Comparison of ENCODE assay signal across 20 cellular contexts in genomic region chr2:200054681-200055468, GRCh38.
DNase-seq lines count a peak whose midpoint lies in the region; ATAC-seq and TF ChIP-seq lines count a peak whose summit lies in the region.
"Had no signal": no experiment of that assay in that cellular context is flagged by ENCODE, and none has a peak within 500 bp of the region (broad histone marks: within the 10 kb centered on the region; RNA-seq: fewer than 3 reads in every experiment).

No MANE protein-coding gene starts in this region.

- no peaks in the 10 kb centered on the region for H3K79me2 ChIP-seq in GM23338 (replicated peaks; ENCODE audit: insufficient read depth)

- H3K9me3 Mint-ChIP-seq in GM23338 (peaks cover 20% of the 10 kb centered on the region), WTC11 (peaks cover 30% of the 10 kb centered on the region)

- no peak overlapping the region for H3K27ac ChIP-seq in GM23338 (ENCODE audit: low read depth)
- H3K27ac ChIP-seq: breast epithelium, HL-60 had no signal

- no peaks in the 10 kb centered on the region for H4K20me1 ChIP-seq in GM23338 (replicated peaks; ENCODE audit: insufficient read depth)

- H3K9me2 ChIP-seq in GM23338 (ENCODE audit: insufficient read depth): peaks cover 15% of the 10 kb centered on the region; the same call in 1 of the 2 replicates

- peak overlapping the region; percentile 81; the same call in 1 of the 2 replicates for H2AFZ ChIP-seq in GM23338

- POLR2A ChIA-PET in WTC11 (lab: Charles Lee): no interaction called here

- intact Hi-C loops in posterior vena cava (cut with DNase I): no loop called here

- DNase-seq in BE2C (peak; percentile 54), GM23338 (ENCODE audit: low spot score) (peak; percentile 83), WTC11 (ENCODE audit: low spot score) (peak; percentile 83), iPS DF 4.7 (ENCODE audit: extremely low read depth, low spot score) (peak; percentile 78), DMS53 treated with DMSO at 0.1 percent for 48 hours (lab: John Stamatoyannopoulos, UW; ENCODE audit: unreplicated experiment) (no peak), cerebellum (ENCODE audit: low spot score) (no peak), posterior vena cava (ENCODE audit: low spot score) (no peak)
- DNase-seq in stimulated activated CD4-positive, alpha-beta T cell treated with anti-CD3 and anti-CD28 coated beads, Interleukin-2, amount 100 ng/mL, for 48 hours: no peak
- DNase-seq: activated CD4-positive, alpha-beta T cell treated with anti-CD3 and anti-CD28 coated beads, Interleukin-2, amount 10 ng/mL, durations not matched to agents 7 days and 5 days; DMS79; Karpas-422; kidney glomerular epithelial cell; NCI-H2107; SIG-M5 had no signal

- H3K4me3 Mint-ChIP-seq in GM23338 (no peak overlapping the region), WTC11 (no peak overlapping the region)
- H3K4me3 Mint-ChIP-seq: activated CD4-positive, alpha-beta T cell treated with anti-CD3 and anti-CD28 coated beads, Interleukin-2, amount 10 ng/mL, durations not matched to agents 7 days and 5 days; activated naive CD8-positive, alpha-beta T cell; B cell; stimulated activated memory B cell treated with anti-CD40 and anti-IgM and Interleukin-4, amounts not matched to agents 10 μg/mL and 1 μg/mL and 100 μg/mL, for 72 hours; type B pancreatic cell had no signal

- CTCF ChIA-PET in WTC11 (lab: Charles Lee): interaction anchor here (0.6 to 3.2 kb wide), 13 partner anchors 15 to 455 kb away, joined by 3 to 13 read pairs (median 3); partner anchors contain the start of genes KCTD18 and SPATS2L

- ATAC-seq in GM23338 (peak; percentile 97), WTC11 (peak; percentile 97)
- ATAC-seq: stimulated activated memory B cell treated with anti-CD40 and anti-IgM and Interleukin-4, amounts not matched to agents 10 μg/mL and 1 μg/mL and 100 μg/mL, for 72 hours had no signal

- H3K4me1 Mint-ChIP-seq in GM23338 (peaks cover 1% of the 10 kb centered on the region; the same call in 2 of the 3 replicates), WTC11 (peaks cover 29% of the 10 kb centered on the region)
- H3K4me1 Mint-ChIP-seq: activated CD4-positive, alpha-beta T cell treated with anti-CD3 and anti-CD28 coated beads, Interleukin-2, amount 10 ng/mL, durations not matched to agents 7 days and 5 days; B cell; stimulated activated memory B cell treated with anti-CD40 and anti-IgM and Interleukin-4, amounts not matched to agents 10 μg/mL and 1 μg/mL and 100 μg/mL, for 72 hours had no signal

- H3K27me3 ChIP-seq in BE2C: no peaks in the 10 kb centered on the region
- H3K27me3 ChIP-seq in GM23338 (ENCODE audit: insufficient read depth): no peaks in the 10 kb centered on the region
- H3K27me3 ChIP-seq: breast epithelium had no signal

- peaks cover 5% of the 10 kb centered on the region for H3K4me1 ChIP-seq in BE2C
- 0 out of 2 replicates have a peak, but pooled peaks cover 2% of the 10 kb centered on the region for H3K4me1 ChIP-seq in GM23338 (ENCODE audit: insufficient read depth)
- H3K4me1 ChIP-seq: breast epithelium had no signal

- TF ChIP-seq CTCF in BE2C (IDR thresholded peaks at IDR 0.05; ENCODE audit: low read depth, low read length) (peak; percentile 51), GM23338 (conservative IDR thresholded peaks at IDR 0.05; ENCODE audit: low read depth in 2 of 2) (peak; percentile 68 to 94), WTC11 (IDR thresholded peaks at IDR 0.05) (peak; percentile 28; the same call in 1 of the 2 replicates)

- no peaks in the 10 kb centered on the region for H3F3A ChIP-seq in GM23338 (replicated peaks; ENCODE audit: low read depth)

- no peak overlapping the region for H3K4me3 ChIP-seq in BE2C (ENCODE audit: low read depth, low read length)
- no peak overlapping the region for H3K4me3 ChIP-seq in GM23338
- H3K4me3 ChIP-seq: breast epithelium had no signal

- H3K36me3 ChIP-seq in BE2C: no peaks in the 10 kb centered on the region
- no peaks in the 10 kb centered on the region for H3K36me3 ChIP-seq in GM23338 (ENCODE audit: insufficient read depth)
- H3K36me3 ChIP-seq: breast epithelium had no signal

- no peaks in the 10 kb centered on the region; the same call in 1 of the 2 replicates for H3K9me3 ChIP-seq in BE2C

- no peak overlapping the region for H3K27ac Mint-ChIP-seq in GM23338
- H3K27ac Mint-ChIP-seq in WTC11: peak overlapping the region; percentile 50; the same call in 1 of the 2 replicates
- H3K27ac Mint-ChIP-seq: activated CD4-positive, alpha-beta T cell treated with anti-CD3 and anti-CD28 coated beads, Interleukin-2, amount 10 ng/mL, durations not matched to agents 7 days and 5 days; activated naive CD8-positive, alpha-beta T cell; B cell; stimulated activated memory B cell treated with anti-CD40 and anti-IgM and Interleukin-4, amounts not matched to agents 10 μg/mL and 1 μg/mL and 100 μg/mL, for 72 hours; type B pancreatic cell had no signal

- H3K36me3 Mint-ChIP-seq in GM23338 (ENCODE audit: low read depth): peaks cover 27% of the 10 kb centered on the region
- H3K36me3 Mint-ChIP-seq in WTC11: peaks cover 34% of the 10 kb centered on the region
- H3K36me3 Mint-ChIP-seq: activated naive CD8-positive, alpha-beta T cell; stimulated activated memory B cell treated with anti-CD40 and anti-IgM and Interleukin-4, amounts not matched to agents 10 μg/mL and 1 μg/mL and 100 μg/mL, for 72 hours had no signal

- no peak overlapping the region for H3K4me2 ChIP-seq in GM23338

- peaks cover 8% of the 10 kb centered on the region for H3K27me3 Mint-ChIP-seq in GM23338 (ENCODE audit: insufficient read depth, low read depth, poor library complexity)
- H3K27me3 Mint-ChIP-seq in WTC11 (ENCODE audit: low read depth): no peaks in the 10 kb centered on the region
- H3K27me3 Mint-ChIP-seq: type B pancreatic cell had no signal

TF ChIP-seq in GM23338, 12 proteins besides CTCF, POLR2A, EP300 and RAD21 (continues in another document):
- TF ChIP-seq REST (IDR thresholded peaks at IDR 0.05; ENCODE audit: unreplicated experiment): no peak
- no peak for TF ChIP-seq EZH2 (IDR thresholded peaks at IDR 0.05; ENCODE audit: low read depth, unreplicated experiment)
- no peak for TF ChIP-seq NANOG (IDR thresholded peaks at IDR 0.05; ENCODE audit: borderline replicate concordance)
- 0 out of 2 replicates have a peak, but pooled peaks have one; percentile 7 for TF ChIP-seq ZNF331 (CRISPR knock-in tag; IDR thresholded peaks at IDR 0.05; ENCODE audit: low read depth)
- TF ChIP-seq ZNF114 (CRISPR knock-in tag; IDR thresholded peaks at IDR 0.05): 0 out of 2 replicates have a peak, but pooled peaks have one; percentile 49

TF ChIP-seq in WTC11, 78 proteins besides CTCF, POLR2A, EP300 and RAD21 (continues in another document):
- TF ChIP-seq NR3C1 (CRISPR knock-in tag; conservative IDR thresholded peaks at IDR 0.05; ENCODE audit: low read depth) (no peak), ZNF512 (CRISPR knock-in tag; IDR thresholded peaks at IDR 0.05; ENCODE audit: borderline replicate concordance) (no peak), STAT6 (CRISPR knock-in tag; conservative IDR thresholded peaks at IDR 0.05; ENCODE audit: low read depth) (no peak), USF2 (CRISPR knock-in tag; IDR thresholded peaks at IDR 0.05) (0 out of 2 replicates have a peak, but pooled peaks have one; percentile 8)

Comparison
In these comparisons a context has a peak if more than half of its experiments do, and no peak if none do; other contexts are left out.
1. DNase-seq: peak in BE2C (single experiment), GM23338 (single experiment), WTC11 (single experiment) and iPS DF 4.7 (single experiment); none in stimulated activated CD4-positive, alpha-beta T cell treated with anti-CD3 and anti-CD28 coated beads, Interleukin-2, amount 100 ng/mL, for 48 hours (0 of 2), DMS53 treated with DMSO at 0.1 percent for 48 hours (single experiment), cerebellum (single experiment) and posterior vena cava (single experiment).
2. CTCF ChIP-seq: peak in every context shown above with its lines; median percentile 81 in GM23338; 51 in BE2C; 28 in WTC11.